17 cellular contexts compared by ENCODE assay signal in the genomic region with DNA sequence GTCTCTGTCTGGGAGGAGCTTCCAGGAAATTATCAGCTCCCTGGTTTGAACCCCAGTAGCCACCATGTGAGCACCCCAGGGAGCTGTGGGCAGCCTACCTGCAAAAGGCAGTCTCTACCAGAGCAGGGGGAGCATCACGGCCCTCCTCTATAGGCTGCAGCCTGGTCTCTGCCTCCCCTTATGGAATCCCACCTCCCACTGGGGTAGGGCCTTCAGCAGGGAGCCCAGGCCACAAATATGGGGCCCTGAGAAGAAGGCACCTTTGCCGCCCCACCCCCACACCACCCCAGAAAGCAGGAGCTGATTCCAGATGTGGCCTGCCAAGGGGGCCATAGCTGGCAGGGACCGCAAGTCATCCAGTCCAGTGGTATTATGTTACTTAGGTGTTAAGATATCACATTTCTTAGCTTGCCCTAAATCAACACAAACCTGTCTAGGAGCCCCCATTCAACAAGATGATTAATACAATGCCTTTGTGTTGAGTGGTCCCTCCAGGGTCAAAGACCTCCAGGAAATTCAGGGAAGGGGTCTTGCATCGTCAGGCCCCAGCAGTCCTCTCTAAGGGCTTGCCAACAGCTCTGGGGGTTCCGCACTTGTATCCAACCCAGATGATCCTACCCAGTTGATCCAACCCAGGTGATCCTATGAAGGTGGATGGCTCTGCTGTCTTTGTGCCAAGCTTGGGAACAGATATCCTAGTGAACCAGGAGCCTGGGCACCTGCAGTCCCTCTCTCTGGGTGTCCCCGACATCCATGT.
DNase-seq lines count a peak whose midpoint lies in the region; TF ChIP-seq lines count a peak whose summit lies in the region.
"Had no signal": no experiment of that assay in that cellular context is flagged by ENCODE, and none has a peak within 500 bp of the region (broad histone marks: within the 10 kb centered on the region; RNA-seq: fewer than 3 reads in every experiment).

No MANE protein-coding gene starts in this region.

- H3K27ac ChIP-seq in C4-2B: peak overlapping the region; percentile 10; the same call in 1 of the 2 replicates
- H3K27ac ChIP-seq in sigmoid colon: no peak overlapping the region

- peak; percentile 55 for DNase-seq in chondrocyte (ENCODE audit: low spot score)
- no peak for DNase-seq in nephron progenitor cell
- peak; percentile 45 for DNase-seq in sigmoid colon
- DNase-seq in NCI-H1417 (lab: John Stamatoyannopoulos, UW): no peak
- DNase-seq in DMS153 treated with DMSO at 0.1 percent for 48 hours (lab: John Stamatoyannopoulos, UW; ENCODE audit: unreplicated experiment): no peak
- no peak for DNase-seq in Ammon's horn (ENCODE audit: low spot score)
- DNase-seq: ACHN; Calu3; CD8-positive, alpha-beta T cell; DMS53; DND-41; EL; HCEC 1CT had no signal

- TF ChIP-seq CTCF in C4-2B (conservative IDR thresholded peaks at IDR 0.05) (no peak), chondrocyte (IDR thresholded peaks at IDR 0.05) (no peak), nephron progenitor cell (IDR thresholded peaks at IDR 0.05) (no peak), sigmoid colon (IDR thresholded peaks at IDR 0.05) (no peak)

- no peaks in the 10 kb centered on the region for H3K27me3 ChIP-seq in sigmoid colon

- 89 to 93% methylated on average over 6 of the region's 6 CpGs for WGBS in sigmoid colon, 2 donors

- TF ChIP-seq POLR2A in sigmoid colon (IDR thresholded peaks at IDR 0.05): no peak

- intact Hi-C loops in sigmoid colon (cut with DNase I): no loop called here

- no peaks in the 10 kb centered on the region for H3K9me3 ChIP-seq in sigmoid colon

- no peak overlapping the region for H3K27ac Mint-ChIP-seq in chondrocyte (ENCODE audit: unreplicated experiment)
- H3K27ac Mint-ChIP-seq in nephron progenitor cell: peak overlapping the region; percentile 75
- H3K27ac Mint-ChIP-seq: CD8-positive, alpha-beta T cell; GM23338 had no signal

- peaks cover 6% of the 10 kb centered on the region for H3K36me3 Mint-ChIP-seq in chondrocyte (ENCODE audit: low read depth)
- peaks cover 11% of the 10 kb centered on the region for H3K36me3 Mint-ChIP-seq in nephron progenitor cell (ENCODE audit: low read depth)
- H3K36me3 Mint-ChIP-seq: CD8-positive, alpha-beta T cell had no signal

- TF ChIP-seq EP300 in sigmoid colon (IDR thresholded peaks at IDR 0.05): no peak

- H3K4me3 Mint-ChIP-seq in chondrocyte (ENCODE audit: unreplicated experiment) (no peak overlapping the region), nephron progenitor cell (no peak overlapping the region)
- H3K4me3 Mint-ChIP-seq: CD14-positive monocyte; CD8-positive, alpha-beta T cell; GM23338 had no signal

- no peak overlapping the region for H3K4me3 ChIP-seq in sigmoid colon
- H3K4me3 ChIP-seq: GM12878, GM23338 had no signal

- H3K27me3 Mint-ChIP-seq in chondrocyte (ENCODE audit: low read depth) (peaks cover 3% of the 10 kb centered on the region), nephron progenitor cell (ENCODE audit: low read depth, poor library complexity) (peaks cover 18% of the 10 kb centered on the region)

- H3K4me1 Mint-ChIP-seq in chondrocyte (ENCODE audit: low read depth) (no peaks in the 10 kb centered on the region), nephron progenitor cell (peaks cover 10% of the 10 kb centered on the region)
- H3K4me1 Mint-ChIP-seq: GM23338 had no signal

- H3K9me3 Mint-ChIP-seq in chondrocyte (ENCODE audit: low read depth): peaks cover 11% of the 10 kb centered on the region
- H3K9me3 Mint-ChIP-seq in nephron progenitor cell: peaks cover 32% of the 10 kb centered on the region

- H3K36me3 ChIP-seq in sigmoid colon: no peaks in the 10 kb centered on the region

- H3K4me1 ChIP-seq in sigmoid colon: peaks cover 0 to 8% (median 0%) of the 10 kb centered on the region in 4 donors

Comparison
In these comparisons a context has a peak if more than half of its experiments do, and no peak if none do; other contexts are left out.
1. DNase-seq: peak in chondrocyte (single experiment) and sigmoid colon (single experiment); none in nephron progenitor cell (single experiment), NCI-H1417 (0 of 3), DMS153 treated with DMSO at 0.1 percent for 48 hours (single experiment) and Ammon's horn (single experiment).